Comparison of ENCODE assay signal across 18 cellular contexts in genomic region chr18:35923939-35924338, GRCh38.
DNase-seq lines count a peak whose midpoint lies in the region; ATAC-seq and TF ChIP-seq lines count a peak whose summit lies in the region.
"Had no signal": no experiment of that assay in that cellular context is flagged by ENCODE, and none has a peak within 500 bp of the region (broad histone marks: within the 10 kb centered on the region; RNA-seq: fewer than 3 reads in every experiment).

No MANE protein-coding gene starts in this region.

- H3K36me3 ChIP-seq in thyroid gland, result no peaks in the 10 kb centered on the region
- H3K36me3 ChIP-seq in spleen, result no peaks in the 10 kb centered on the region
- no peaks in the 10 kb centered on the region for H3K36me3 ChIP-seq in aorta (ENCODE audit: control insufficient read depth in 1 of 2, insufficient read depth in 2 of 2, low read length in 1 of 2)
- H3K36me3 ChIP-seq: BE2C, Peyer's patch had no signal

- POLR2A ChIA-PET in WTC11 (lab: Charles Lee), result no interaction called here

- no peak overlapping the region for H3K27ac ChIP-seq in thyroid gland
- no peak overlapping the region for H3K27ac ChIP-seq in spleen
- no peak overlapping the region for H3K27ac ChIP-seq in aorta (ENCODE audit: low read depth in 1 of 2, low read length in 2 of 2)
- H3K27ac ChIP-seq: Peyer's patch, SK-N-MC had no signal

- H3K36me3 Mint-ChIP-seq in WTC11, result peaks cover 33% of the 10 kb centered on the region
- no peaks in the 10 kb centered on the region for H3K36me3 Mint-ChIP-seq in HFFc6 (ENCODE audit: low read depth)

- WGBS in thyroid gland, 2 donors, result 17 to 33% methylated on average over 1 of the region's 1 CpG
- 44 to 100% (median 87%) methylated on average over 1 of the region's 1 CpG for WGBS in spleen, 5 donors
- 74 to 78% methylated on average over 1 of the region's 1 CpG for WGBS in aorta, 2 donors

- no peaks in the 10 kb centered on the region for H3K27me3 ChIP-seq in thyroid gland
- H3K27me3 ChIP-seq in spleen (replicated peaks in 1 of 7), result peaks cover 0 to 24% (median 0%) of the 10 kb centered on the region in 7 donors
- H3K27me3 ChIP-seq in aorta (ENCODE audit: control insufficient read depth in 1 of 2, insufficient read depth in 2 of 2, low read length in 1 of 2), result peaks cover 0 to 6% of the 10 kb centered on the region in 2 donors
- H3K27me3 ChIP-seq: Peyer's patch had no signal

- H3K9me3 Mint-ChIP-seq in WTC11, result peaks cover 11% of the 10 kb centered on the region
- H3K9me3 Mint-ChIP-seq in HFFc6, result no peaks in the 10 kb centered on the region
- H3K9me3 Mint-ChIP-seq: CD4-positive, alpha-beta T cell had no signal

- intact Hi-C loops in thyroid gland (cut with DNase I) (no loop called here), spleen (cut with DNase I; ENCODE audit: low total_unique reads) (no loop called here), aorta (cut with DNase I) (no loop called here)

- H3K4me3 Mint-ChIP-seq in WTC11 (no peak overlapping the region), HFFc6 (no peak overlapping the region)
- H3K4me3 Mint-ChIP-seq: CD4-positive, alpha-beta T cell had no signal

- H3K27me3 Mint-ChIP-seq in WTC11 (ENCODE audit: low read depth) (no peaks in the 10 kb centered on the region), HFFc6 (ENCODE audit: insufficient read depth) (peaks cover 16% of the 10 kb centered on the region; the same call in 1 of the 2 replicates)

- no peak for TF ChIP-seq CTCF in WTC11 (IDR thresholded peaks at IDR 0.05)
- TF ChIP-seq CTCF in thyroid gland (IDR thresholded peaks at IDR 0.05), result no peak
- TF ChIP-seq CTCF in spleen (IDR thresholded peaks at IDR 0.05 in 8 of 11, conservative IDR thresholded peaks at IDR 0.05 in 3 of 11), result no peak
- TF ChIP-seq CTCF in HFFc6 (IDR thresholded peaks at IDR 0.05), result no peak

- CTCF ChIA-PET in WTC11 (lab: Charles Lee), result interaction anchor here (0.6 to 3.7 kb wide), 6 partner anchors 9 to 168 kb away, joined by 3 to 17 read pairs (median 6); partner anchors contain the start of gene RMP24

- H3K4me1 Mint-ChIP-seq in WTC11 (peaks cover 26% of the 10 kb centered on the region), HFFc6 (ENCODE audit: low read depth) (no peaks in the 10 kb centered on the region)

- ATAC-seq in WTC11, result peak; percentile 70
- no peak for ATAC-seq in aorta (ENCODE audit: low FRiP score)
- ATAC-seq: Right ventricle myocardium inferior had no signal

- H3K27ac Mint-ChIP-seq in WTC11, result peak overlapping the region; percentile 21; the same call in 1 of the 2 replicates
- H3K27ac Mint-ChIP-seq in HFFc6, result no peak overlapping the region
- H3K27ac Mint-ChIP-seq: CD4-positive, alpha-beta T cell had no signal

- peaks cover 8 to 10% of the 10 kb centered on the region in 2 donors for H3K4me1 ChIP-seq in thyroid gland
- H3K4me1 ChIP-seq in spleen, result no peaks in the 10 kb centered on the region
- H3K4me1 ChIP-seq in aorta (ENCODE audit: control insufficient read depth in 1 of 2, insufficient read depth in 2 of 2, low read length in 2 of 2), result no peaks in the 10 kb centered on the region
- H3K4me1 ChIP-seq: BE2C, Peyer's patch had no signal

- TF ChIP-seq POLR2A in thyroid gland (IDR thresholded peaks at IDR 0.05), result no peak
- TF ChIP-seq POLR2A in spleen (IDR thresholded peaks at IDR 0.05), result no peak

- H3K4me3 ChIP-seq in thyroid gland (replicated peaks in 1 of 3), result no peak overlapping the region
- H3K4me3 ChIP-seq in spleen, result no peak overlapping the region
- H3K4me3 ChIP-seq in aorta (ENCODE audit: low read length in 2 of 2), result no peak overlapping the region
- H3K4me3 ChIP-seq: Peyer's patch, SK-N-MC had no signal

- no peaks in the 10 kb centered on the region for H3K9me3 ChIP-seq in thyroid gland
- H3K9me3 ChIP-seq in spleen, result no peaks in the 10 kb centered on the region
- H3K9me3 ChIP-seq in aorta (ENCODE audit: control insufficient read depth, low read length), result peaks cover 3% of the 10 kb centered on the region
- H3K9me3 ChIP-seq: BE2C, Peyer's patch had no signal

- DNase-seq in NCI-H1092 treated with DMSO at 0.1 percent for 48 hours (lab: John Stamatoyannopoulos, UW) (peak; percentile 10), NCI-H1092 (lab: John Stamatoyannopoulos, UW) (no peak), NCI-H510A (lab: John Stamatoyannopoulos, UW) (peak; percentile 20), WTC11 (ENCODE audit: low spot score) (no peak), thyroid gland (peak; percentile 79 to 82), spleen (no peak), HFFc6 (no peak), aorta (no peak)
- DNase-seq: 8988T; BE2C; CD4-positive, alpha-beta T cell; GOT3; IMR-90; NCI-H2029; NCI-H748 treated with DMSO at 0.1 percent for 48 hours; Peyer's patch had no signal

TF ChIP-seq in WTC11, 78 proteins besides CTCF, POLR2A, EP300 and RAD21:
- no peak for TF ChIP-seq ZNF423 (CRISPR knock-in tag; IDR thresholded peaks at IDR 0.05)

Comparison
In these comparisons a context has a peak if more than half of its experiments do, and no peak if none do; other contexts are left out.
1. DNase-seq: peak in NCI-H1092 treated with DMSO at 0.1 percent for 48 hours (single experiment), NCI-H510A (single experiment) and thyroid gland (2 of 2); none in NCI-H1092 (single experiment), WTC11 (single experiment), spleen (single experiment), HFFc6 (single experiment) and aorta (0 of 2).